ENCODE assay signal across 24 cellular contexts in the genomic region with DNA sequence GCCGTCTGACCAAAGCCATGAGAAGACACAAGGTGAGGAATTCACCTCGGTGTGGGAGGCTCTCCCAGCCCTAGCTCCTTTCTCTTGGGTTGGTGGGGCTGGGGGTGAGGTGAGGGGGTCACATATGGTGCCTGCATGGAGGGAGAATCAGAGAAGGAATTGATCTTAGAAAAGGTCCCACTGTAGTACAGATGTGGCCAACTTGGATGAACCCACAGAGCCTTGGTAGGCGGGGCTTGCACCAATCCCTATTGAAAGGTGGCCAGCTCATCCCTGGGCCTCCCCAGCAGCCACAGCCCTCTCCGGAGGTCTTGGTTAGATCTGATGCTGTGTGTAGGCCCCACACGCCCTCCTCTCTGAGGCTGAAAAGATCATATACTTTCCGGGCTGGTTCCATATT. TPM values are rescaled to one million over a fixed set of nuclear protein-coding genes. Genes with fewer than 3 reads are reported as not detected.
DNase-seq lines count a peak whose midpoint lies in the region; TF ChIP-seq lines count a peak whose summit lies in the region.
"Had no signal": no experiment of that assay in that cellular context is flagged by ENCODE, and none has a peak within 500 bp of the region (broad histone marks: within the 10 kb centered on the region; RNA-seq: fewer than 3 reads in every experiment).

No MANE protein-coding gene starts in this region.

- no peaks in the 10 kb centered on the region for H4K20me1 ChIP-seq in GM23248 (ENCODE audit: insufficient read depth)

- H3K4me3 ChIP-seq in GM23248 (no peak overlapping the region), adipocyte (ENCODE audit: low read length) (no peak overlapping the region), mesenchymal stem cell (ENCODE audit: insufficient read depth in 1 of 2, low read depth in 1 of 2, low read length in 2 of 2) (no peak overlapping the region), spleen (no peak overlapping the region)
- H3K4me3 ChIP-seq: MG63, PC-9, SJSA1 had no signal

- H4K91ac ChIP-seq in mesenchymal stem cell (ENCODE audit: low read length), result peak overlapping the region; percentile 44

- no peaks in the 10 kb centered on the region for H3K79me1 ChIP-seq in mesenchymal stem cell (replicated peaks; ENCODE audit: low read length, poor library complexity, severe bottlenecking)

- H3K27me3 ChIP-seq in GM23248 (replicated peaks; ENCODE audit: insufficient read depth), result no peaks in the 10 kb centered on the region
- H3K27me3 ChIP-seq in adipocyte (replicated peaks; ENCODE audit: control insufficient read depth, insufficient read depth, low read length), result no peaks in the 10 kb centered on the region
- no peaks in the 10 kb centered on the region for H3K27me3 ChIP-seq in mesenchymal stem cell (ENCODE audit: control insufficient read depth in 1 of 2, insufficient read depth in 1 of 2, low read length in 2 of 2)
- H3K27me3 ChIP-seq in spleen (replicated peaks in 1 of 7), result no peaks in the 10 kb centered on the region
- H3K27me3 ChIP-seq: BE2C, MG63, SJSA1 had no signal

- no peak overlapping the region for H3K18ac ChIP-seq in mesenchymal stem cell (ENCODE audit: low read depth in 1 of 2, low read length in 2 of 2)

- H3K9me3 ChIP-seq in GM23248 (ENCODE audit: low read depth) (no peaks in the 10 kb centered on the region), adipocyte (ENCODE audit: control insufficient read depth, low read length) (no peaks in the 10 kb centered on the region), mesenchymal stem cell (ENCODE audit: control insufficient read depth, low read length) (no peaks in the 10 kb centered on the region), spleen (no peaks in the 10 kb centered on the region)
- H3K9me3 ChIP-seq: BE2C, MG63, SJSA1 had no signal

- H3K4me1 ChIP-seq in GM23248 (ENCODE audit: insufficient read depth) (peaks cover 39% of the 10 kb centered on the region), adipocyte (ENCODE audit: control insufficient read depth, insufficient read depth, low read length) (peaks cover 31% of the 10 kb centered on the region), mesenchymal stem cell (ENCODE audit: control insufficient read depth, insufficient read depth, low read depth, low read length) (no peaks in the 10 kb centered on the region), spleen (peaks cover 0 to 25% (median 12%) of the 10 kb centered on the region in 6 donors)
- H3K4me1 ChIP-seq: BE2C had no signal

- in situ Hi-C loops in GM23248 (cut with MboI), result no loop called here

- no peak overlapping the region for H3K4ac ChIP-seq in mesenchymal stem cell (ENCODE audit: low read depth in 1 of 2, low read length in 2 of 2)

- TF ChIP-seq CTCF in spleen (IDR thresholded peaks at IDR 0.05 in 8 of 11, conservative IDR thresholded peaks at IDR 0.05 in 3 of 11), result no peak

- H3K9ac ChIP-seq in GM23248, result peak overlapping the region; percentile 42; the same call in 1 of the 2 replicates
- H3K9ac ChIP-seq in adipocyte (ENCODE audit: low read length), result peak overlapping the region; percentile 32
- H3K9ac ChIP-seq in mesenchymal stem cell (ENCODE audit: low read length), result peak overlapping the region; percentile 33

- DNase-seq in GM23248, result peak; percentile 31
- DNase-seq in adipocyte (ENCODE audit: low read depth), result no peak
- no peak for DNase-seq in mesenchymal stem cell
- peak; percentile 55 for DNase-seq in spleen
- DNase-seq in NK-92 treated with Interleukin-12 subunit alpha and Interleukin-12 subunit beta, amount 100 ng/mL, for 24 hours (lab: John Stamatoyannopoulos, UW), result no peak
- no peak for DNase-seq in NCI-H146 (lab: John Stamatoyannopoulos, UW)
- no peak for DNase-seq in GF-D8 (lab: John Stamatoyannopoulos, UW)
- DNase-seq in GM03348 (ENCODE audit: low spot score), result no peak
- DNase-seq: 8988T, ACHN, BE2C, Calu3, DMS79 treated with DMSO at 0.1 percent for 48 hours, H9, KBM-7, NCI-H1105 treated with DMSO at 0.1 percent for 48 hours, NCI-H2029, NCI-H446, NCI-H524 treated with DMSO at 0.1 percent for 48 hours, NCI-H82, PC-9, Right ventricle myocardium superior had no signal

- 83 to 89% methylated on average over 6 of the region's 6 CpGs for WGBS in GM23248 (ENCODE audit: low coverage in 1 of 2, low lambda C conversion rate in 2 of 2, missing lambda C conversion rate in 2 of 2), 2 experiments
- WGBS in mesenchymal stem cell, result 88% methylated on average over 6 of the region's 6 CpGs
- 71 to 95% (median 88%) methylated on average over 6 of the region's 6 CpGs for WGBS in spleen, 5 donors

- no peak overlapping the region for H2BK12ac ChIP-seq in mesenchymal stem cell (ENCODE audit: low read length in 2 of 2)

- H3K27ac ChIP-seq in GM23248 (peak overlapping the region; percentile 36), mesenchymal stem cell (ENCODE audit: low read length, poor library complexity, severe bottlenecking) (no peak overlapping the region), spleen (no peak overlapping the region)
- H3K27ac ChIP-seq: PC-9, SJSA1 had no signal

- H4K8ac ChIP-seq in mesenchymal stem cell (ENCODE audit: low read length), result no peak overlapping the region

- no peak overlapping the region for H2BK5ac ChIP-seq in mesenchymal stem cell (ENCODE audit: low read depth, low read length, poor library complexity, severe bottlenecking)

- H3K23ac ChIP-seq in mesenchymal stem cell (ENCODE audit: low read length in 2 of 2), result no peak overlapping the region

- H3K4me2 ChIP-seq in GM23248 (ENCODE audit: unreplicated experiment) (no peak overlapping the region), mesenchymal stem cell (ENCODE audit: low read length, poor library complexity, severe bottlenecking) (no peak overlapping the region)
- H3K4me2 ChIP-seq: PC-9 had no signal

- peak overlapping the region; percentile 44; the same call in 1 of the 2 replicates for H2AFZ ChIP-seq in GM23248
- H2AFZ ChIP-seq in mesenchymal stem cell (ENCODE audit: low read depth, low read length), result no peak overlapping the region
- H2AFZ ChIP-seq: PC-9 had no signal

- H2BK15ac ChIP-seq in mesenchymal stem cell (ENCODE audit: low read depth, poor library complexity, severe bottlenecking), result no peak overlapping the region

- intact Hi-C loops in spleen (cut with DNase I; ENCODE audit: low total_unique reads), result no loop called here

- TF ChIP-seq POLR2A in spleen (IDR thresholded peaks at IDR 0.05), result no peak

- H2AK5ac ChIP-seq in mesenchymal stem cell (ENCODE audit: low read length, severe bottlenecking), result no peak overlapping the region

- no peaks in the 10 kb centered on the region for H3K79me2 ChIP-seq in GM23248 (ENCODE audit: insufficient read depth)

- no peak overlapping the region for H3K14ac ChIP-seq in mesenchymal stem cell (ENCODE audit: low read length in 2 of 2)

- peaks cover 21% of the 10 kb centered on the region for H3F3A ChIP-seq in GM23248 (ENCODE audit: insufficient read depth)

- H3K36me3 ChIP-seq in GM23248 (ENCODE audit: low read depth) (no peaks in the 10 kb centered on the region), adipocyte (ENCODE audit: control insufficient read depth, insufficient read depth, low read length, severe bottlenecking) (no peaks in the 10 kb centered on the region), mesenchymal stem cell (ENCODE audit: control insufficient read depth in 1 of 2, insufficient read depth in 2 of 2, low read depth in 1 of 2, low read length in 2 of 2) (peaks cover 0 to 29% of the 10 kb centered on the region in 2 experiments), spleen (no peaks in the 10 kb centered on the region)
- H3K36me3 ChIP-seq: BE2C, MG63, SJSA1 had no signal

- H2BK120ac ChIP-seq in mesenchymal stem cell (ENCODE audit: low read depth, low read length), result no peak overlapping the region

- H3K9me2 ChIP-seq in GM23248 (ENCODE audit: insufficient read depth), result no peaks in the 10 kb centered on the region

RNA-seq across cellular contexts. Expression of a gene that starts 19.0 kb away (rescaled TPM):
- total RNA-seq in GM23248 (2014; rRNA removed; shearing (Covaris generic)), result 0.13 and 0.32 TPM in 2 replicates
- polyA plus RNA-seq in GM23248 (2016; fragmentation: Nextera tagmentation; extraction: Ambion mirVana) (0.33 and 0.34 TPM in 2 replicates), spleen (1 to 10 TPM in 1 of 3 donors, under 1 TPM in 2; 0.26 to 1.1 (median 0.46) TPM)
- polyA plus RNA-seq in mesenchymal stem cell (2013, experiment 1 of 2), result 0.39 TPM
- polyA plus RNA-seq in mesenchymal stem cell (2013, experiment 2 of 2), result 0.36 TPM
- total RNA-seq in spleen, result 1 to 10 TPM in 2 of 7 donors, under 1 TPM in 4, not detected in 1; 0.43 to 3.0 (median 0.79) TPM
- total RNA-seq: H9, Right ventricle myocardium superior had no signal

RNA-seq across cellular contexts. Expression of a gene that starts 39.2 kb away (rescaled TPM):
- total RNA-seq in GM23248 (2014; rRNA removed; shearing (Covaris generic)), result 96.6 and 99.4 TPM in 2 replicates
- polyA plus RNA-seq in GM23248 (2016; fragmentation: Nextera tagmentation; extraction: Ambion mirVana) (134 and 137 TPM in 2 replicates), spleen (10 to 100 TPM; 19.0 to 32.5 (median 19.1) TPM)
- polyA plus RNA-seq in mesenchymal stem cell (2013, experiment 1 of 2), result 69.5 TPM
- 67.5 TPM for polyA plus RNA-seq in mesenchymal stem cell (2013, experiment 2 of 2)
- 100 to 1,000 TPM in 1 of 7 donors, 10 to 100 TPM in 6; 59.3 to 108 (median 81.0) TPM for total RNA-seq in spleen

RNA-seq across cellular contexts. Expression of a gene that starts 59.1 kb away (rescaled TPM):
- 18.2 and 29.9 TPM in 2 replicates for total RNA-seq in GM23248 (2014; rRNA removed; shearing (Covaris generic))
- 28.1 and 29.8 TPM in 2 replicates for polyA plus RNA-seq in GM23248 (2016; fragmentation: Nextera tagmentation; extraction: Ambion mirVana)
- polyA plus RNA-seq in mesenchymal stem cell (2013, experiment 1 of 2), result 16.0 TPM
- polyA plus RNA-seq in mesenchymal stem cell (2013, experiment 2 of 2), result 16.4 TPM
- 10 to 100 TPM; 24.2 to 40.5 (median 31.1) TPM for total RNA-seq in spleen
- 10 to 100 TPM; 47.5 to 95.6 (median 62.8) TPM for polyA plus RNA-seq in spleen

Comparison
In these comparisons a context has a peak if more than half of its experiments do, and no peak if none do; other contexts are left out.
1. DNase-seq: peak in GM23248 (single experiment) and spleen (single experiment); none in adipocyte (single experiment), mesenchymal stem cell (single experiment), NK-92 treated with Interleukin-12 subunit alpha and Interleukin-12 subunit beta, amount 100 ng/mL, for 24 hours (single experiment), NCI-H146 (single experiment), GF-D8 (single experiment) and GM03348 (single experiment).
2. Peak in every context shown above with its lines, with median percentiles within 50 percentile points of each other: H3K9ac ChIP-seq.